Comparison of ENCODE assay signal across 38 cellular contexts in the genomic region with DNA sequence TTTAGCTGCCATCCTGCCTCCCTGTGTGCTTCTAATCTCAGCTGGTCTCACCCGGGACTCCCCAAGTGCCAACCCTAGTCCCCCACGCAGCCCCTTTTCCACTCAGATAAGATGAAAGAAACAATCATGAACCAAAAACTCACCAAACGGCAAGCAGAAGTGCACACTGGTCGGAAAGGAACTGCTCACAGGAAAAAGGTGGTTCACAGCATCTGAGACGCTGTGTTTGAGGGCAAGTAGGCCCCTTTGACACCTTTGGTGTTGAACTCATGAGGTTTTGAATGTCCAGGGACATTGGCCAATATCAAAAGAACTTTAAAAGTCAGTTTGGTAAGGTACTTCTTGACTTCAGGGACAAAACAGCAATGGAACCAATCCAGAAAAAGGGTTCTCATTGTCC. TPM values are rescaled to one million over a fixed set of nuclear protein-coding genes. Genes with fewer than 3 reads are reported as not detected.
"Had no signal": no experiment of that assay in that cellular context is flagged by ENCODE, and none has a peak within 500 bp of the region (broad histone marks: within the 10 kb centered on the region; RNA-seq: fewer than 3 reads in every experiment).

No MANE protein-coding gene starts in this region.

- H3K27ac ChIP-seq: KMS-11 had no signal

- H3K9ac ChIP-seq: KMS-11 had no signal

- H3K36me3 ChIP-seq: MG63 had no signal

- H3K27me3 ChIP-seq: MG63 had no signal

- H3K4me3 ChIP-seq: MG63 had no signal

- H3K4me2 ChIP-seq: KMS-11 had no signal

- DNase-seq: Karpas-422, Kasumi-1, KBM-7, KG1, MG63, MM.1S, MV-4-11, NCI-H1048, NCI-H1092, NCI-H1092 treated with DMSO at 0.1 percent for 48 hours, NCI-H1105, NCI-H1105 treated with DMSO at 0.1 percent for 48 hours, NCI-H1417, NCI-H1417 treated with DMSO at 0.1 percent for 48 hours, NCI-H1436, NCI-H1436 treated with DMSO at 0.1 percent for 48 hours, NCI-H146, NCI-H1694, NCI-H1694 treated with DMSO at 0.1 percent for 48 hours, NCI-H187, NCI-H187 treated with DMSO at 0.1 percent for 48 hours, NCI-H1930, NCI-H2029, NCI-H2029 treated with DMSO at 0.1 percent for 48 hours, NCI-H2081, NCI-H2081 treated with DMSO at 0.1 percent for 48 hours, NCI-H2107, NCI-H2171, NCI-H2171 treated with DMSO at 0.1 percent for 48 hours, NCI-H2227 treated with DMSO at 0.1 percent for 48 hours, NCI-H226, NCI-H345, NCI-H446, NCI-H446 treated with DMSO at 0.1 percent for 48 hours had no signal

RNA-seq across cellular contexts. Expression of a gene that starts 20.4 kb away (rescaled TPM):
- total RNA-seq: LHCN-M2, M059J, MCF 10A had no signal
